8 cellular contexts compared by ENCODE assay signal in genomic region chr11:62444271-62444833, GRCh38. TPM values are rescaled to one million over a fixed set of nuclear protein-coding genes. Genes with fewer than 3 reads are reported as not detected.
DNase-seq lines count a peak whose midpoint lies in the region; ATAC-seq, FAIRE-seq and TF ChIP-seq lines count a peak whose summit lies in the region.

No MANE protein-coding gene starts in this region.

- no peaks in the 10 kb centered on the region for H3K27me3 ChIP-seq in ovary
- no peaks in the 10 kb centered on the region for H3K27me3 ChIP-seq in uterus

- FAIRE-seq in GM18507 (lab: Jason Lieb, UNC) = peak; percentile 62

- no peak for TF ChIP-seq CTCF in ovary (IDR thresholded peaks at IDR 0.05)
- TF ChIP-seq CTCF in uterus (IDR thresholded peaks at IDR 0.05) = no peak

- intact Hi-C loops in ovary (cut with DNase I) = no loop called here
- intact Hi-C loops in uterus (cut with DNase I; ENCODE audit: low total_unique reads) = no loop called here

- H3K36me3 ChIP-seq in ovary = no peaks in the 10 kb centered on the region
- no peaks in the 10 kb centered on the region for H3K36me3 ChIP-seq in uterus

- 5 to 6% (median 6%) methylated on average over 23 of the region's 23 CpGs for WGBS in ovary, 3 donors

- ATAC-seq in HG02759 (IDR thresholded peaks at IDR 0.05; ENCODE audit: unreplicated experiment) = no peak

- no peak for TF ChIP-seq POLR2A in ovary (IDR thresholded peaks at IDR 0.05)
- TF ChIP-seq POLR2A in uterus (IDR thresholded peaks at IDR 0.05) = peak; percentile 21 to 55

- H3K27ac ChIP-seq in ovary (peak overlapping the region; percentile 63 to 88), uterus (peak overlapping the region; percentile 95)

- H3K4me1 ChIP-seq in ovary (ENCODE audit: insufficient read depth) = peaks cover 26% of the 10 kb centered on the region
- peaks cover 5 to 14% of the 10 kb centered on the region in 2 donors for H3K4me1 ChIP-seq in uterus

- no peak for DNase-seq in GM18507 (ENCODE audit: extremely low spot score, insufficient read length, low read depth)
- DNase-seq in NOMO-1 treated with DMSO at 0.1 percent for 48 hours (lab: John Stamatoyannopoulos, UW; ENCODE audit: unreplicated experiment) = peak; percentile 91
- peak; percentile 36 for DNase-seq in activated naive CD4-positive, alpha-beta T cell treated with Interleukin-2 at 50 U/mL for 16 hours
- DNase-seq in germinal center (ENCODE audit: low spot score) = peak; percentile 63
- peak; percentile 74 to 83 (median 80) for DNase-seq in ovary
- peak; percentile 77 to 82 for DNase-seq in uterus
- no peak for DNase-seq in RKO (ENCODE audit: low spot score)

- H3K4me3 ChIP-seq in ovary (peak overlapping the region; percentile 17), uterus (peak overlapping the region; percentile 27 to 35)

- H3K9me3 ChIP-seq in ovary (no peaks in the 10 kb centered on the region), uterus (no peaks in the 10 kb centered on the region)

- no peak for TF ChIP-seq EP300 in ovary (IDR thresholded peaks at IDR 0.05)

RNA-seq across cellular contexts. Expression of gene SCGB1A1, which starts 25.5 kb away (rescaled TPM):
- total RNA-seq in ovary (10 to 100 TPM in 1 of 7 donors, 1 to 10 TPM in 1, not detected in 5; 1.8 to 11.6 TPM), uterus (not detected)
- polyA plus RNA-seq in ovary = not detected

Comparison
In these comparisons a context has a peak if more than half of its experiments do, and no peak if none do; other contexts are left out.
1. DNase-seq: peak in NOMO-1 treated with DMSO at 0.1 percent for 48 hours (single experiment), activated naive CD4-positive, alpha-beta T cell treated with Interleukin-2 at 50 U/mL for 16 hours (single experiment), germinal center (single experiment), ovary (5 of 5) and uterus (2 of 2); none in GM18507 (single experiment) and RKO (single experiment).